8 cellular contexts compared by ENCODE assay signal in the genomic region with DNA sequence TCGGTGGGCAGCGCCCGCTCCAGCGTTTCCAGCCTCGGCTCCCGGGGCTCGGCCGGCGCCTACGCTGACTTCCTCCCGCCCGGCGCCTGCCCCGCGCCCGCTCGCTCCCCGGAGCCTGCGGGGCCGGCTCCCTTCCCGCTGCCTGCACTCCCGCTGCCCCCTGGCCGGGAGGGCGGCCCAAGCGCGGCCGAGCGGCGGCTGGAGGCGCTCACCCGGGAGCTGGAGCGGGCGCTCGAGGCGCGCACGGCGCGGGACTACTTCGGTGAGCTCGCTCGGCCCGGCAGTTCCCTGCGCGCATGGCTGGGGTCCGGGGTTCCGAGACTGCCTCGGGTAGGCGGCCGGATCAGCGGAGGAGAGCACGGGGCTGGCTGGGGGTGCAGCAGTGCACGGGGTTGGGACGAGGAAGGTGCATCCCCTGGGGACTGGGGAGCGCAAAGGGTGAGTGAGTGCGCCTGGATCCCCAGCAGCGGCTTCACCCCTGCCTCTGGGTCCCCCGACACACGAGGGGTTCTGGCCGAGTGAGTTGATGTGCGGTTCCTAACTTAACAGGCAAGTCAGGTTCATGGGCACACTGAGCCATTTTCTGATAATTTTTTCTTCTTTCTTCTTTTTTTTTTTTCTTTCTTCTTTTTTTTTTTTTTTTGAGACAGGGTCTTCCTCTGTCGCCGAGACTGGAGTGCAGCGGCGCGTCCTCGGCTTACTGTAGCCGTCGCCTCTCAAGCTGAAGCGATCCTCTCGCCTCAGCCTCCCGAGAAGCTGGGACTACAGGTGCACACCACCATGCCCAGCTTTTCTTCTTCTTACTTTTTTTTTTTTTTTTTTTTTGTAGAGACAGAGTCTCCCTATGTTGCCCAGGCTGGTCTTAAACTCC. TPM values are rescaled to one million over a fixed set of nuclear protein-coding genes. Genes with fewer than 3 reads are reported as not detected.
A peak's percentile ranks its signal among the peaks of the same experiment; 100 is the strongest.
DNase-seq lines count a peak whose midpoint lies in the region; ATAC-seq and TF ChIP-seq lines count a peak whose summit lies in the region.

No MANE protein-coding gene starts in this region.

- peak overlapping the region; percentile 84 for H3K4me3 Mint-ChIP-seq in T-helper 17 cell

- TF ChIP-seq CTCF in foreskin keratinocyte (conservative IDR thresholded peaks at IDR 0.05), result no peak
- no peak for TF ChIP-seq CTCF in ovary (IDR thresholded peaks at IDR 0.05)

- no peak for TF ChIP-seq EP300 in ovary (IDR thresholded peaks at IDR 0.05)

- TF ChIP-seq POLR2A in ovary (IDR thresholded peaks at IDR 0.05), result no peak

- H3K9me3 ChIP-seq in T-helper 17 cell (ENCODE audit: control insufficient read depth, low read length, poor library complexity, severe bottlenecking) (no peaks in the 10 kb centered on the region), ovary (no peaks in the 10 kb centered on the region)

- intact Hi-C loops in ovary (cut with DNase I), result loop anchor here in 2 of 4 donors (5.0 to 10.0 kb wide), 2 partner anchors 50 to 118 kb away; partner anchors contain the start of gene GPI (in 1 of the 2)

- H3K27ac Mint-ChIP-seq in T-helper 17 cell, result no peak overlapping the region

- H3K4me1 ChIP-seq in foreskin keratinocyte, result no peaks in the 10 kb centered on the region
- peaks cover 10% of the 10 kb centered on the region for H3K4me1 ChIP-seq in ovary (ENCODE audit: insufficient read depth)

- WGBS in ovary, 3 donors, result 4 to 5% (median 5%) methylated on average over 51 to 72 of the region's 72 CpGs

- H3K27ac ChIP-seq in foreskin keratinocyte (no peak overlapping the region), ovary (peak overlapping the region; percentile 86 to 87)

- H3K36me3 Mint-ChIP-seq in T-helper 17 cell (ENCODE audit: low read depth), result peaks cover 10% of the 10 kb centered on the region

- DNase-seq in D341Med (ENCODE audit: low spot score), result peak; percentile 74
- no peak for DNase-seq in T-helper 17 cell
- peak in 1 of 2 donors; percentile 22 for DNase-seq in foreskin keratinocyte
- peak in 2 of 5 donors; percentile 49 to 64 for DNase-seq in ovary
- no peak for DNase-seq in DMS153 (lab: John Stamatoyannopoulos, UW)
- DNase-seq in NCI-H510A treated with DMSO at 0.1 percent for 48 hours (lab: John Stamatoyannopoulos, UW), result no peak
- DNase-seq in Kasumi-1 (lab: John Stamatoyannopoulos, UW), result no peak

- peaks cover 67% of the 10 kb centered on the region for H3K27me3 Mint-ChIP-seq in T-helper 17 cell

- ATAC-seq in T-helper 17 cell, result no peak
- ATAC-seq in foreskin keratinocyte, result peak; percentile 26
- no peak for ATAC-seq in HG03378 (IDR thresholded peaks at IDR 0.05; ENCODE audit: unreplicated experiment)

- H3K27me3 ChIP-seq in foreskin keratinocyte (no peaks in the 10 kb centered on the region), ovary (no peaks in the 10 kb centered on the region)

- peaks cover 4% of the 10 kb centered on the region for H3K4me1 Mint-ChIP-seq in T-helper 17 cell

- no peaks in the 10 kb centered on the region for H3K36me3 ChIP-seq in ovary

- H3K4me3 ChIP-seq in ovary, result peak overlapping the region; percentile 45

RNA-seq across cellular contexts. Expression of gene WTIP, which starts 1.1 kb away (rescaled TPM):
- total RNA-seq in T-helper 17 cell, result under 1 TPM; 0.08 to 0.10 TPM
- 19.3 and 20.8 TPM in 2 replicates for total RNA-seq in foreskin keratinocyte
- 16.8 and 17.6 TPM in 2 replicates for polyA plus RNA-seq in foreskin keratinocyte
- total RNA-seq in ovary, result 10 to 100 TPM; 13.4 to 38.4 (median 34.0) TPM
- 10 to 100 TPM; 20.9 to 23.2 TPM for polyA plus RNA-seq in ovary

RNA-seq across cellular contexts. Expression of gene UBA2, which starts 54.4 kb away (rescaled TPM):
- total RNA-seq in T-helper 17 cell (10 to 100 TPM; 55.2 to 62.0 TPM), foreskin keratinocyte (103 and 118 TPM in 2 replicates), ovary (100 to 1,000 TPM in 1 of 7 donors, 10 to 100 TPM in 6; 66.2 to 100 (median 86.1) TPM)
- polyA plus RNA-seq in foreskin keratinocyte (41.0 and 60.1 TPM in 2 replicates), ovary (10 to 100 TPM; 77.7 to 83.7 TPM)

Comparison
In these comparisons a context has a peak if more than half of its experiments do, and no peak if none do; other contexts are left out.
1. RNA of gene WTIP, which starts 1.1 kb away (total RNA-seq): 13.4 to 38.4 TPM in ovary and 19.3 to 20.8 TPM in foreskin keratinocyte; 0.08 to 0.10 TPM in T-helper 17 cell; every median in the first group is over 10 times any median in the second.